Comparison of ENCODE assay signal across 21 cellular contexts in the genomic region with DNA sequence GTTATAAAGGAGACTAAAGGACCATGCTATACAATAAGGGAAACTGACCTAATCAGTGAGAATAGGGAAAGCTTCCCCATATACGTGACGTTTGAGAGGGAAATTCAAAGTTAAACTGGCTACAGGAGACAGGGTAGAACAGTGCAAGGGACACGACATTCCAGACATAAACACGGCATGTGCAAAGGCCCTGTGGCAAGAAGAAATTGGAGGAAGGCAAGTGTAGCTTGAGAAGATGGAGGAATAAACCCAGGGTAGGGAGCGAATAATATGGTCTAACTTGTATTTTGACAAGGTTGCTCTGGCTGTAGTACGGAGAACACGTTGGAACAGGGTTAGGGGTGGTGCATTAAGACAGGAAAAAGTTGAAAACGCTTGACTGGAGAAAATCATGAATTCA. TPM values are rescaled to one million over a fixed set of nuclear protein-coding genes. Genes with fewer than 3 reads are reported as not detected.
A peak's percentile ranks its signal among the peaks of the same experiment; 100 is the strongest.
DNase-seq lines count a peak whose midpoint lies in the region; ATAC-seq, FAIRE-seq and TF ChIP-seq lines count a peak whose summit lies in the region.
"Had no signal": no experiment of that assay in that cellular context is flagged by ENCODE, and none has a peak within 500 bp of the region (broad histone marks: within the 10 kb centered on the region; RNA-seq: fewer than 3 reads in every experiment).

No MANE protein-coding gene starts in this region.

- no peak for FAIRE-seq in HepG2 (lab: Jason Lieb, UNC)
- FAIRE-seq: A204.1, G401.6, GM12892, H54 had no signal

- H3K79me2 ChIP-seq in HepG2 (ENCODE audit: insufficient read depth, low read length) = peaks cover 3% of the 10 kb centered on the region

- no peak overlapping the region for H3K9ac ChIP-seq in HepG2 (ENCODE audit: insufficient read depth, low read depth, low read length)
- H3K9ac ChIP-seq: BLaER1 had no signal

- ATAC-seq in HepG2 (no peak), right lobe of liver (no peak), HG03108 (IDR thresholded peaks at IDR 0.05; ENCODE audit: unreplicated experiment) (no peak)
- ATAC-seq: CD8-positive, alpha-beta T cell had no signal

- H3K27ac ChIP-seq in HepG2 (ENCODE audit: extremely low read length, insufficient read depth, low read length) = no peak overlapping the region
- H3K27ac ChIP-seq in right lobe of liver = no peak overlapping the region
- H3K27ac ChIP-seq: 22Rv1, BLaER1 had no signal

- H3K4me1 ChIP-seq in HepG2 (ENCODE audit: insufficient read depth, low read length) (peaks cover 56% of the 10 kb centered on the region), right lobe of liver (peaks cover 0 to 16% (median 0%) of the 10 kb centered on the region in 4 donors)
- H3K4me1 ChIP-seq: HAP-1 had no signal

- WGBS in HepG2 (ENCODE audit: low lambda C conversion rate) = 96% methylated on average over 8 of the region's 8 CpGs
- WGBS in right lobe of liver (ENCODE audit: insufficient coverage, low coverage, low lambda C conversion rate, missing lambda C conversion rate) = 91% methylated on average over 8 of the region's 8 CpGs

- no peak for DNase-seq in HepG2 (ENCODE audit: low spot score)
- DNase-seq in right lobe of liver = no peak
- no peak for DNase-seq in endothelial cell (ENCODE audit: low spot score)
- DNase-seq in neural crest cell (ENCODE audit: low read depth, low spot score) = no peak
- no peak for DNase-seq in NCI-H446 (lab: John Stamatoyannopoulos, UW)
- DNase-seq in RKO (ENCODE audit: low spot score) = no peak
- DNase-seq: Caco-2; CD4-positive, CD25-positive, alpha-beta regulatory T cell; CD8-positive, alpha-beta T cell; DMS153; DND-41; GOT3 had no signal

- no TSS peak for BruUV-seq in HepG2 (replicated peaks; lab: Mats Ljungman, UMichigan)

- no peaks in the 10 kb centered on the region for H3K27me3 ChIP-seq in HepG2 (ENCODE audit: control insufficient read depth in 1 of 2, insufficient read depth in 2 of 2, low read length in 2 of 2)
- H3K27me3 ChIP-seq in right lobe of liver = no peaks in the 10 kb centered on the region
- H3K27me3 ChIP-seq: BLaER1 had no signal

- TF ChIP-seq EP300 in HepG2 (IDR thresholded peaks at IDR 0.05; ENCODE audit: low read depth in 2 of 2, low read length in 2 of 2) (no peak), HepG2 (CRISPR knock-in tag; IDR thresholded peaks at IDR 0.05; ENCODE audit: borderline replicate concordance) (no peak)

- in situ Hi-C loops in HepG2 (cut with HindIII; ENCODE audit: extremely low pct_ligation_motif_present, low pct_unique_long_range_greater_than_20kb) = loop anchor here (10.0 to 25.0 kb wide), 2 partner anchors 329 to 591 kb away; no protein-coding TSS in a partner anchor

- no peaks in the 10 kb centered on the region for H3K36me3 ChIP-seq in HepG2 (replicated peaks in 1 of 2; ENCODE audit: control insufficient read depth in 1 of 2, insufficient read depth in 2 of 2, low read length in 2 of 2)
- no peaks in the 10 kb centered on the region for H3K36me3 ChIP-seq in right lobe of liver
- H3K36me3 ChIP-seq: HAP-1 had no signal

- no peak overlapping the region for H3K4me2 ChIP-seq in HepG2 (ENCODE audit: low read depth, low read length)
- H3K4me2 ChIP-seq: BLaER1 had no signal

- no peak overlapping the region for H2AFZ ChIP-seq in HepG2 (ENCODE audit: low read length)

- H3K27me3 Mint-ChIP-seq in endothelial cell (ENCODE audit: unreplicated experiment) (peaks cover 5% of the 10 kb centered on the region), neural crest cell (ENCODE audit: low read depth) (no peaks in the 10 kb centered on the region)
- H3K27me3 Mint-ChIP-seq: B cell; CD4-positive, CD25-positive, alpha-beta regulatory T cell had no signal

- TF ChIP-seq CTCF in HepG2 (CRISPR knock-in tag; IDR thresholded peaks at IDR 0.05) = no peak
- no peak for TF ChIP-seq CTCF in right lobe of liver (IDR thresholded peaks at IDR 0.05)
- no peak for TF ChIP-seq CTCF in endothelial cell (IDR thresholded peaks at IDR 0.05; ENCODE audit: unreplicated experiment)
- no peak for TF ChIP-seq CTCF in neural crest cell (conservative IDR thresholded peaks at IDR 0.05)

- peaks cover 7% of the 10 kb centered on the region for H3K36me3 Mint-ChIP-seq in endothelial cell (ENCODE audit: low read depth, unreplicated experiment)
- no peaks in the 10 kb centered on the region for H3K36me3 Mint-ChIP-seq in neural crest cell (ENCODE audit: low read depth)

- TF ChIP-seq RAD21 in HepG2 (CRISPR knock-in tag; IDR thresholded peaks at IDR 0.05) = no peak

- H3K4me3 ChIP-seq in HepG2 (replicated peaks in 1 of 3; ENCODE audit: insufficient read depth in 1 of 3, low read depth in 2 of 3, low read length in 3 of 3) (no peak overlapping the region), right lobe of liver (no peak overlapping the region)
- H3K4me3 ChIP-seq: BLaER1, HAP-1 had no signal

- H3K9me3 Mint-ChIP-seq in endothelial cell (ENCODE audit: unreplicated experiment) = no peaks in the 10 kb centered on the region
- H3K9me3 Mint-ChIP-seq in neural crest cell = no peaks in the 10 kb centered on the region

- no peaks in the 10 kb centered on the region for H4K20me1 ChIP-seq in HepG2 (ENCODE audit: insufficient read depth, low read length)
- H4K20me1 ChIP-seq: BLaER1 had no signal

- POLR2A ChIA-PET in HepG2 (lab: Yijun Ruan, JAX) = no interaction called here

- H3K27ac Mint-ChIP-seq in endothelial cell (ENCODE audit: unreplicated experiment) (no peak overlapping the region), neural crest cell (ENCODE audit: unreplicated experiment) (peak overlapping the region; percentile 31)
- H3K27ac Mint-ChIP-seq: B cell; CD4-positive, CD25-positive, alpha-beta regulatory T cell; CD8-positive, alpha-beta T cell had no signal

- intact Hi-C loops in HepG2 (cut with micrococcal nuclease; ENCODE audit: unreplicated experiment) (loop anchor here (10.0 kb wide), 1 partner anchor 469 kb away; a partner anchor contains a TSS), right lobe of liver (cut with DNase I) (no loop called here)

- H3K9me3 ChIP-seq in HepG2 (ENCODE audit: low read length) = no peaks in the 10 kb centered on the region
- no peaks in the 10 kb centered on the region for H3K9me3 ChIP-seq in right lobe of liver
- H3K9me3 ChIP-seq: BLaER1, Caco-2, HAP-1 had no signal

- H3K4me1 Mint-ChIP-seq in endothelial cell (ENCODE audit: unreplicated experiment) (peaks cover 15% of the 10 kb centered on the region), neural crest cell (peaks cover 22% of the 10 kb centered on the region)
- H3K4me1 Mint-ChIP-seq: B cell; CD4-positive, CD25-positive, alpha-beta regulatory T cell had no signal

- CTCF ChIA-PET in HepG2 (lab: Yijun Ruan, JAX; ENCODE audit: low intra/inter-chr PET ratio, low total read pairs) = no interaction called here

- peak overlapping the region; percentile 80 for H3K4me3 Mint-ChIP-seq in endothelial cell (ENCODE audit: unreplicated experiment)
- H3K4me3 Mint-ChIP-seq in neural crest cell = no peak overlapping the region
- H3K4me3 Mint-ChIP-seq: B cell; CD4-positive, CD25-positive, alpha-beta regulatory T cell; CD8-positive, alpha-beta T cell had no signal

- TF ChIP-seq POLR2A in HepG2 (IDR thresholded peaks at IDR 0.05; ENCODE audit: insufficient read depth in 1 of 2, low read depth in 2 of 2, low read length in 2 of 2) (no peak), right lobe of liver (IDR thresholded peaks at IDR 0.05) (no peak)

TF ChIP-seq in HepG2, 621 proteins besides CTCF, POLR2A, EP300 and RAD21:
- TF ChIP-seq ZMYM3 (CRISPR knock-in tag; IDR thresholded peaks at IDR 0.05) (peak; percentile 72), NFKB2 (CRISPR knock-in tag; IDR thresholded peaks at IDR 0.05; ENCODE audit: borderline replicate concordance) (no peak)
TF ChIP-seq in HepG2: peak in this region for 1.

RNA-seq across cellular contexts. Expression of a gene that starts 49.8 kb away (rescaled TPM):
- total RNA-seq in HepG2 (2016; rRNA removed; fragmentation: Illumina TruSeq; extraction: Trizol) = 36.0 and 39.6 TPM in 2 replicates
- total RNA-seq in HepG2 (2016; cell fraction: cytosol; rRNA removed; fragmentation: Illumina TruSeq; extraction: Trizol; ENCODE audit: low read depth) = 6.9 and 9.8 TPM in 2 replicates
- 32.9 and 46.7 TPM in 2 replicates for total RNA-seq in HepG2 (2016; cell fraction: insoluble cytoplasmic fraction; rRNA removed; fragmentation: Illumina TruSeq; extraction: Trizol)
- 21.9 and 25.6 TPM in 2 replicates for total RNA-seq in HepG2 (2016; cell fraction: membrane; rRNA removed; fragmentation: Illumina TruSeq; extraction: Trizol)
- total RNA-seq in HepG2 (2016; cell fraction: nucleus; rRNA removed; fragmentation: Illumina TruSeq; extraction: Trizol) = 19.5 and 24.2 TPM in 2 replicates
- 23.6 and 26.7 TPM in 2 replicates for polyA plus RNA-seq in HepG2 (2011; rRNA removed)
- polyA plus RNA-seq in HepG2 (2011; cell fraction: cytosol; rRNA removed) = 15.6 and 17.2 TPM in 2 replicates
- polyA plus RNA-seq in HepG2 (2011; cell fraction: nucleus; rRNA removed) = 26.4 and 26.9 TPM in 2 replicates
- polyA plus RNA-seq in HepG2 (2012) = 41.9 and 63.6 TPM in 2 replicates
- 5.8 and 6.0 TPM in 2 replicates for polyA plus RNA-seq in HepG2 (2016; cell fraction: cytosol; fragmentation: Illumina TruSeq; extraction: Trizol; ENCODE audit: low read depth)
- 25.1 and 25.8 TPM in 2 replicates for polyA plus RNA-seq in HepG2 (2016; cell fraction: insoluble cytoplasmic fraction; fragmentation: Illumina TruSeq; extraction: Trizol; ENCODE audit: low read depth)
- polyA plus RNA-seq in HepG2 (2016; cell fraction: membrane; fragmentation: Illumina TruSeq; extraction: Trizol; ENCODE audit: low read depth) = 11.3 and 11.7 TPM in 2 replicates
- polyA plus RNA-seq in HepG2 (2016; cell fraction: nucleus; fragmentation: Illumina TruSeq; extraction: Trizol; ENCODE audit: insufficient read depth, low read depth) = 29.2 and 33.3 TPM in 2 replicates
- polyA minus RNA-seq in HepG2 (2011; rRNA and poly(A)+ RNA removed; ENCODE audit: low replicate concordance) = 14.2 and 29.8 TPM in 2 replicates
- 44.8 and 47.5 TPM in 2 replicates for polyA minus RNA-seq in HepG2 (2011; cell fraction: cytosol; rRNA and poly(A)+ RNA removed)
- polyA minus RNA-seq in HepG2 (2011; cell fraction: nucleus; rRNA and poly(A)+ RNA removed) = 35.3 and 56.2 TPM in 2 replicates
- total RNA-seq in right lobe of liver = 10 to 100 TPM; 41.3 to 59.5 (median 50.4) TPM
- 69.7 TPM for total RNA-seq in endothelial cell (ENCODE audit: unreplicated experiment)
- total RNA-seq in neural crest cell = 35.3 and 39.4 TPM in 2 replicates
